Comparison of ENCODE assay signal across 10 cellular contexts in genomic region chr15:89401636-89402252, GRCh38.
A peak's percentile ranks its signal among the peaks of the same experiment; 100 is the strongest.
DNase-seq lines count a peak whose midpoint lies in the region; ATAC-seq, FAIRE-seq and TF ChIP-seq lines count a peak whose summit lies in the region.
"Had no signal": no experiment of that assay in that cellular context is flagged by ENCODE, and none has a peak within 500 bp of the region (broad histone marks: within the 10 kb centered on the region; RNA-seq: fewer than 3 reads in every experiment).

No MANE protein-coding gene starts in this region.

- peaks cover 24% of the 10 kb centered on the region for H3K4me1 ChIP-seq in A549
- H3K4me1 ChIP-seq in esophagus muscularis mucosa: peaks cover 16 to 60% (median 48%) of the 10 kb centered on the region in 4 donors
- H3K4me1 ChIP-seq in right atrium auricular region: peaks cover 0 to 27% of the 10 kb centered on the region in 2 donors
- H3K4me1 ChIP-seq in tibial artery: peaks cover 0 to 35% (median 29%) of the 10 kb centered on the region in 4 donors

- FAIRE-seq in A549 (lab: Jason Lieb, UNC): peak; percentile 80
- FAIRE-seq: endometrium had no signal

- H3K4me3 ChIP-seq in A549: no peak overlapping the region
- H3K4me3 ChIP-seq in esophagus muscularis mucosa: peak overlapping the region in 3 of 4 donors; percentile 4 to 15 (median 11)
- H3K4me3 ChIP-seq in right atrium auricular region: no peak overlapping the region
- no peak overlapping the region for H3K4me3 ChIP-seq in tibial artery

- no peaks in the 10 kb centered on the region for H3K9me3 ChIP-seq in A549
- no peaks in the 10 kb centered on the region for H3K9me3 ChIP-seq in esophagus muscularis mucosa
- H3K9me3 ChIP-seq in right atrium auricular region: no peaks in the 10 kb centered on the region
- H3K9me3 ChIP-seq in tibial artery: no peaks in the 10 kb centered on the region

- CTCF ChIA-PET in A549 (lab: Yijun Ruan, JAX): interaction anchor here (0.6 to 9.4 kb wide), 13 partner anchors 11 to 128 kb away, joined by 3 to 223 read pairs (median 5); no protein-coding TSS in a partner anchor

- TF ChIP-seq RAD21 in A549 (conservative IDR thresholded peaks at IDR 0.05 in 1 of 2, IDR thresholded peaks at IDR 0.05 in 1 of 2): no peak

- TF ChIP-seq POLR2A in A549 (IDR thresholded peaks at IDR 0.05; ENCODE audit: low read length) (no peak), esophagus muscularis mucosa (IDR thresholded peaks at IDR 0.05; ENCODE audit: low read depth) (no peak)

- H3K27ac ChIP-seq in A549 (peak overlapping the region in 1 of 2 experiments; percentile 50; a peak in 2 of 6 replicates), esophagus muscularis mucosa (replicated peaks in 1 of 4) (peak overlapping the region; percentile 69 to 89 (median 86)), right atrium auricular region (no peak overlapping the region), tibial artery (no peak overlapping the region)

- no peak for TF ChIP-seq EP300 in A549 (IDR thresholded peaks at IDR 0.05)
- no peak for TF ChIP-seq EP300 in esophagus muscularis mucosa (IDR thresholded peaks at IDR 0.05)

- H3K27me3 ChIP-seq in esophagus muscularis mucosa (peaks cover 9 to 99% (median 57%) of the 10 kb centered on the region in 4 donors), right atrium auricular region (peaks cover 21 to 62% of the 10 kb centered on the region in 2 donors), tibial artery (peaks cover 8 to 100% of the 10 kb centered on the region in 2 donors)

- intact Hi-C loops in esophagus muscularis mucosa (cut with DNase I) (no loop called here), tibial artery (cut with DNase I; ENCODE audit: low total_unique reads) (no loop called here)

- TF ChIP-seq CTCF in A549 (IDR thresholded peaks at IDR 0.05) (no peak), esophagus muscularis mucosa (IDR thresholded peaks at IDR 0.05) (no peak), right atrium auricular region (IDR thresholded peaks at IDR 0.05) (no peak), tibial artery (IDR thresholded peaks at IDR 0.05) (no peak)

- ATAC-seq in A549: peak in 1 of 2 experiments; percentile 12; a peak in 2 of 6 replicates
- ATAC-seq in GM21723 (IDR thresholded peaks at IDR 0.05; ENCODE audit: unreplicated experiment): peak; percentile 42
- ATAC-seq in GM19467 (IDR thresholded peaks at IDR 0.05; ENCODE audit: unreplicated experiment): no peak

- 22% methylated on average over 11 of the region's 11 CpGs for WGBS in A549 (ENCODE audit: missing lambda C conversion rate)
- WGBS in esophagus muscularis mucosa: 6% methylated on average over 11 of the region's 11 CpGs

- DNase-seq in A549 (ENCODE audit: low read depth in 1 of 2, low spot score in 1 of 2) (peak; percentile 53 to 68), RPMI7951 (ENCODE audit: low read depth) (peak; percentile 68), esophagus muscularis mucosa (ENCODE audit: extremely low spot score) (no peak), right atrium auricular region (ENCODE audit: low spot score) (no peak), tibial artery (no peak)
- DNase-seq in stimulated activated CD4-positive, alpha-beta T cell treated with anti-CD3 and anti-CD28 coated beads, Interleukin-4, amount 100 ng/mL, for 24 hours: no peak
- DNase-seq: NCI-H774 had no signal

- H3K36me3 ChIP-seq in esophagus muscularis mucosa (no peaks in the 10 kb centered on the region), right atrium auricular region (no peaks in the 10 kb centered on the region), tibial artery (no peaks in the 10 kb centered on the region)

- POLR2A ChIA-PET in A549 (lab: Yijun Ruan, JAX): no interaction called here

- H3K4me2 ChIP-seq in A549: peak overlapping the region; percentile 88

TF ChIP-seq in A549, 52 proteins besides CTCF, POLR2A, EP300 and RAD21:
- TF ChIP-seq REST (IDR thresholded peaks at IDR 0.05) (no peak), CBX2 (IDR thresholded peaks at IDR 0.05; ENCODE audit: borderline replicate concordance, low read depth) (no peak), FOSL2 (IDR thresholded peaks at IDR 0.05) (peak; percentile 36; the same call in 1 of the 2 replicates), FOSL2 (CRISPR knock-in tag; IDR thresholded peaks at IDR 0.05) (peak; percentile 61), PBX3 (IDR thresholded peaks at IDR 0.05) (no peak)

Comparison
In these comparisons a context has a peak if more than half of its experiments do, and no peak if none do; other contexts are left out.
1. DNase-seq: peak in A549 (2 of 2) and RPMI7951 (single experiment); none in esophagus muscularis mucosa (single experiment), right atrium auricular region (single experiment), tibial artery (0 of 2) and stimulated activated CD4-positive, alpha-beta T cell treated with anti-CD3 and anti-CD28 coated beads, Interleukin-4, amount 100 ng/mL, for 24 hours (single experiment).
2. H3K27ac ChIP-seq: peak in esophagus muscularis mucosa (4 of 4); none in right atrium auricular region (0 of 2) and tibial artery (0 of 2).
3. H3K4me3 ChIP-seq: peak in esophagus muscularis mucosa (3 of 4); none in A549 (single experiment), right atrium auricular region (0 of 2) and tibial artery (0 of 2).